8 cellular contexts compared by ENCODE assay signal in the genomic region with DNA sequence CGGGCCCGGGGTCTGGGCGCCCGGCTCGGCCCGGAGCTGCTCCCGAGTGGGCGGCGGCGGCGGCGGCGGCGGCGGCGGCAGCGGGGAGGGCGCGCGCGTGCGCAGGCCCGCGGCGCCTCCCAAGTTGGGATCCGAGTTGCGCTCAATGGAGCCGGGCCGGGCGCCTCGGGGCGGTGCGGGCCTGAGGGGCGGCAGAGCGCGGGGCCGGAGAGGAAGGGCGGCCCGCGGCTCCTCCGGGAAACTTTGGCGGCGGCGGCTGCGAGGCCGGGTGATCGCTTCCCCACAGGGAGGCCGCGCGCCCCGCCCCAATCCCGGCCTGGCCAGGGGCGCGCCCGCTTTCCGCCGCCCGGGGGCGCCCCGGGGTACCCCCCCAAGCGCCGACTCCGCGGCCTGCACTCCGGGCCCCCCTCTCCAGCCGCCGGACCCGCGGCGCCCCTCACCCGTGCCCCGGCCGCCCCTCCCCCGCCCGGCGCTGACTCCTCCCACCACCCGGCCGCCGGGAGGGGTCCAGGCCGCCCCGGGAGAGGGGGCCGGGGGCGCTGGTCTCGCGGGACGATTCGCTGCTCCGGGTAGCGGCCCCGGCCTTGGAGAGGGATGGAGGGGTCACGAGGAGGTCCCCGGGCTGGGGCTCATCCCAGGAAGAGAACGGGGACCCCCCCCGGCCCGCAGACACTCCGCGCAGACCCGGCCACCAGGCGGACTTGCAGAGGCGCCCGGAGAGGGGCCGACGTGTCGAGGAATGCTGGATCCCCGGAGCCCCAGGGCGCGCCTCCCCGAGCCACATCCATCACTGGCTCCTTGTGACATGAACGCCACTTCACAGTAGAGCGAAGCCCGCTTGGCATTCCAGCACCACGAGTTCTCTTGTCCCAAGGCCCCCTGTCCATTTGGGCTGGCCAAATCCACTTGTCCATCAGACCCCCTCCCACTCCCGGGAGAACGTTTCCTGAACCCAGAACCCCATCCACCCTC. TPM values are rescaled to one million over a fixed set of nuclear protein-coding genes. Genes with fewer than 3 reads are reported as not detected.
DNase-seq lines count a peak whose midpoint lies in the region; ATAC-seq and TF ChIP-seq lines count a peak whose summit lies in the region.

A gene with protein sequence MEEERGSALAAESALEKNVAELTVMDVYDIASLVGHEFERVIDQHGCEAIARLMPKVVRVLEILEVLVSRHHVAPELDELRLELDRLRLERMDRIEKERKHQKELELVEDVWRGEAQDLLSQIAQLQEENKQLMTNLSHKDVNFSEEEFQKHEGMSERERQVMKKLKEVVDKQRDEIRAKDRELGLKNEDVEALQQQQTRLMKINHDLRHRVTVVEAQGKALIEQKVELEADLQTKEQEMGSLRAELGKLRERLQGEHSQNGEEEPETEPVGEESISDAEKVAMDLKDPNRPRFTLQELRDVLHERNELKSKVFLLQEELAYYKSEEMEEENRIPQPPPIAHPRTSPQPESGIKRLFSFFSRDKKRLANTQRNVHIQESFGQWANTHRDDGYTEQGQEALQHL (minus strand): TSS at position 48 of the 972 bp plus-strand sequence. CDS start 237 bp downstream, outside the sequence.

- H3K27me3 Mint-ChIP-seq in T-helper 1 cell treated with Interleukin-12 subunit alpha and Interleukin-12 subunit beta and Interleukin-4 antibody, amounts not matched to agents 30 μg/mL and 1 μg/mL, for 36 hours (ENCODE audit: low read depth) = peaks cover 9% of the 10 kb centered on the region

- peaks cover 0 to 13% of the 10 kb centered on the region in 2 donors for H3K36me3 ChIP-seq in psoas muscle (ENCODE audit: insufficient read depth in 1 of 2, low read depth in 1 of 2)

- no peaks in the 10 kb centered on the region for H3K9me3 Mint-ChIP-seq in T-helper 1 cell treated with Interleukin-12 subunit alpha and Interleukin-12 subunit beta and Interleukin-4 antibody, amounts not matched to agents 30 μg/mL and 1 μg/mL, for 36 hours

- TF ChIP-seq CTCF in HL-60 (IDR thresholded peaks at IDR 0.05; ENCODE audit: insufficient read depth, low read length) (no peak), psoas muscle (IDR thresholded peaks at IDR 0.05) (peak; percentile 34)

- no peaks in the 10 kb centered on the region for H3K9me3 ChIP-seq in psoas muscle

- no peaks in the 10 kb centered on the region for H3K36me3 Mint-ChIP-seq in T-helper 1 cell treated with Interleukin-12 subunit alpha and Interleukin-12 subunit beta and Interleukin-4 antibody, amounts not matched to agents 30 μg/mL and 1 μg/mL, for 36 hours (ENCODE audit: low read depth)

- H3K27me3 ChIP-seq in HL-60 (ENCODE audit: insufficient read depth, poor library complexity, severe bottlenecking) (peaks cover 6% of the 10 kb centered on the region), psoas muscle (ENCODE audit: insufficient read depth in 3 of 3, low read length in 2 of 3) (no peaks in the 10 kb centered on the region)

- H3K27ac ChIP-seq in HL-60 (replicated peaks) (no peak within 1 kb of the TSS), psoas muscle (peak within 1 kb of the TSS; percentile 93)

- H3K27ac Mint-ChIP-seq in T-helper 1 cell treated with Interleukin-12 subunit alpha and Interleukin-12 subunit beta and Interleukin-4 antibody, amounts not matched to agents 30 μg/mL and 1 μg/mL, for 36 hours = no peak within 1 kb of the TSS

- H3K4me3 Mint-ChIP-seq in T-helper 1 cell treated with Interleukin-12 subunit alpha and Interleukin-12 subunit beta and Interleukin-4 antibody, amounts not matched to agents 30 μg/mL and 1 μg/mL, for 36 hours = peak within 1 kb of the TSS; percentile 81

- 0 to 1% (median 1%) methylated on average over 31 to 114 of the region's 114 CpGs for WGBS in psoas muscle, 3 donors

- H3K4me3 ChIP-seq in HL-60 (replicated peaks; ENCODE audit: insufficient read depth, low read length) (peak within 1 kb of the TSS; percentile 38), psoas muscle (peak within 1 kb of the TSS; percentile 91)

- intact Hi-C loops in psoas muscle (cut with DNase I) = loop anchor here (5.0 kb wide), 4 partner anchors 48 to 142 kb away; a partner anchor contains a TSS

- peaks cover 16% of the 10 kb centered on the region for H3K4me1 Mint-ChIP-seq in T-helper 1 cell treated with Interleukin-12 subunit alpha and Interleukin-12 subunit beta and Interleukin-4 antibody, amounts not matched to agents 30 μg/mL and 1 μg/mL, for 36 hours (ENCODE audit: low read depth)

- H3K4me1 ChIP-seq in psoas muscle = peaks cover 28% of the 10 kb centered on the region

- DNase-seq in DMS 273 (lab: John Stamatoyannopoulos, UW; ENCODE audit: unreplicated experiment) (peak; percentile 73), DMS 273 treated with DMSO at 0.1 percent for 48 hours (lab: John Stamatoyannopoulos, UW) (no peak), HL-60 (ENCODE audit: low read depth in 1 of 2, low spot score in 1 of 2) (peak in 1 of 2 experiments; percentile 38), astrocyte of the hippocampus (ENCODE audit: low read depth, low spot score) (peak; percentile 82), hepatic stellate cell (ENCODE audit: low spot score) (peak; percentile 74), psoas muscle (peak; percentile 64 to 75), NCI-H2107 treated with DMSO at 0.1 percent for 48 hours (lab: John Stamatoyannopoulos, UW; ENCODE audit: unreplicated experiment) (no peak)

- ATAC-seq in psoas muscle = peak; percentile 55 to 71 (median 62)

RNA-seq across cellular contexts. Expression of the gene that starts here (rescaled TPM):
- 10 to 100 TPM; 43.7 to 73.7 (median 59.0) TPM for total RNA-seq in psoas muscle
- 10 to 100 TPM; 34.8 to 64.7 (median 46.7) TPM for polyA plus RNA-seq in psoas muscle

Comparison
In these comparisons a context has a peak if more than half of its experiments do, and no peak if none do; other contexts are left out.
1. DNase-seq: peak in DMS 273 (single experiment), astrocyte of the hippocampus (single experiment), hepatic stellate cell (single experiment) and psoas muscle (2 of 2); none in DMS 273 treated with DMSO at 0.1 percent for 48 hours (single experiment) and NCI-H2107 treated with DMSO at 0.1 percent for 48 hours (single experiment).